8 cellular contexts compared by ENCODE assay signal in genomic region chr14:100246809-100247428, GRCh38. TPM values are rescaled to one million over a fixed set of nuclear protein-coding genes. Genes with fewer than 3 reads are reported as not detected.
DNase-seq lines count a peak whose midpoint lies in the region; ATAC-seq and TF ChIP-seq lines count a peak whose summit lies in the region.

No MANE protein-coding gene starts in this region.

- no peak overlapping the region for H3K4me3 Mint-ChIP-seq in activated CD8-positive, alpha-beta T cell treated with anti-CD3 and anti-CD28 coated beads for 36 hours

- peak; percentile 32 for ATAC-seq in activated CD8-positive, alpha-beta T cell treated with anti-CD3 and anti-CD28 coated beads for 36 hours
- ATAC-seq in heart right ventricle (peak; percentile 29 to 70 (median 57)), sciatic nerve (peak; percentile 35), HG02870 (IDR thresholded peaks at IDR 0.05; ENCODE audit: unreplicated experiment) (no peak)

- H3K36me3 ChIP-seq in heart right ventricle, result peaks cover 0 to 14% (median 0%) of the 10 kb centered on the region in 9 donors

- intact Hi-C loops in activated CD8-positive, alpha-beta T cell treated with anti-CD3 and anti-CD28 coated beads for 36 hours (cut with micrococcal nuclease), result no loop called here
- intact Hi-C loops in heart right ventricle (cut with DNase I), result loop anchor here in 3 of 10 donors (2.0 to 10.0 kb wide), 3 partner anchors 14 to 128 kb away; partner anchors contain the start of gene WDR25 (in 1 of the 3)
- intact Hi-C loops in sciatic nerve (cut with DNase I), result no loop called here

- no peak for DNase-seq in AG04449 (ENCODE audit: low read depth, low spot score)
- DNase-seq in GM12864 (ENCODE audit: low read depth), result no peak
- DNase-seq in NCI-H2171 (lab: John Stamatoyannopoulos, UW), result peak; percentile 66
- no peak for DNase-seq in activated CD8-positive, alpha-beta T cell treated with anti-CD3 and anti-CD28 coated beads for 36 hours
- DNase-seq in heart right ventricle, result no peak
- DNase-seq in sciatic nerve (ENCODE audit: low spot score), result no peak
- no peak for DNase-seq in SKM-1 treated with dmso at 0.1 percent for 144 hours (lab: John Stamatoyannopoulos, UW; ENCODE audit: unreplicated experiment)

- H3K27me3 ChIP-seq in heart right ventricle, result no peaks in the 10 kb centered on the region

- peak overlapping the region in 2 of 10 donors; percentile 1 to 9 for H3K27ac ChIP-seq in heart right ventricle

- H3K4me3 ChIP-seq in AG04449 (ENCODE audit: low read depth, low read length) (no peak overlapping the region), GM12864 (ENCODE audit: low read depth, low read length) (no peak overlapping the region), heart right ventricle (no peak overlapping the region)

- H3K36me3 Mint-ChIP-seq in activated CD8-positive, alpha-beta T cell treated with anti-CD3 and anti-CD28 coated beads for 36 hours (ENCODE audit: low read depth), result peaks cover 41% of the 10 kb centered on the region

- POLR2A ChIA-PET in AG04449 (lab: Yijun Ruan, JAX), result no interaction called here
- POLR2A ChIA-PET in activated CD8-positive, alpha-beta T cell treated with anti-CD3 and anti-CD28 coated beads for 36 hours (lab: Charles Lee), result interaction anchor here (0.6 to 0.9 kb wide), 3 partner anchors 11 to 103 kb away, joined by 3 to 4 read pairs (median 3); no protein-coding TSS in a partner anchor

- CTCF ChIA-PET in AG04449 (lab: Yijun Ruan, JAX), result interaction anchor here (0.6 to 2.6 kb wide), 16 partner anchors 10 to 136 kb away, joined by 3 to 11 read pairs (median 4); no protein-coding TSS in a partner anchor
- CTCF ChIA-PET in activated CD8-positive, alpha-beta T cell treated with anti-CD3 and anti-CD28 coated beads for 36 hours (lab: Charles Lee), result interaction anchor here (0.6 to 2.7 kb wide), 6 partner anchors 15 to 39 kb away, joined by 3 to 10 read pairs (median 4); no protein-coding TSS in a partner anchor

- H3K4me1 Mint-ChIP-seq in activated CD8-positive, alpha-beta T cell treated with anti-CD3 and anti-CD28 coated beads for 36 hours (ENCODE audit: low read depth), result peaks cover 71% of the 10 kb centered on the region

- H3K4me1 ChIP-seq in heart right ventricle, result peaks cover 18 to 97% (median 74%) of the 10 kb centered on the region in 9 donors

- WGBS in heart right ventricle, 2 donors, result 27 to 30% methylated on average over 3 of the region's 3 CpGs

- TF ChIP-seq CTCF in AG04449 (IDR thresholded peaks at IDR 0.05; ENCODE audit: insufficient read depth, low read length, missing control alignments) (peak; percentile 41), GM12864 (IDR thresholded peaks at IDR 0.05; ENCODE audit: low read depth, low read length, missing control alignments) (peak; percentile 38), heart right ventricle (IDR thresholded peaks at IDR 0.05) (peak; percentile 23 to 71 (median 60))
- TF ChIP-seq CTCF in activated CD8-positive, alpha-beta T cell treated with anti-CD3 and anti-CD28 coated beads for 36 hours (IDR thresholded peaks at IDR 0.05), result no peak

- H3K9me3 Mint-ChIP-seq in activated CD8-positive, alpha-beta T cell treated with anti-CD3 and anti-CD28 coated beads for 36 hours, result no peaks in the 10 kb centered on the region

- no peaks in the 10 kb centered on the region for H3K27me3 Mint-ChIP-seq in activated CD8-positive, alpha-beta T cell treated with anti-CD3 and anti-CD28 coated beads for 36 hours

- H3K9me3 ChIP-seq in heart right ventricle, result no peaks in the 10 kb centered on the region

- peak overlapping the region; percentile 78 for H3K27ac Mint-ChIP-seq in activated CD8-positive, alpha-beta T cell treated with anti-CD3 and anti-CD28 coated beads for 36 hours

RNA-seq across cellular contexts. Expression of gene YY1, which starts 8.0 kb away (rescaled TPM):
- 100 to 1,000 TPM; 105 TPM for total RNA-seq in activated CD8-positive, alpha-beta T cell treated with anti-CD3 and anti-CD28 coated beads for 36 hours
- total RNA-seq in heart right ventricle (10 to 100 TPM; 37.4 to 58.3 (median 48.6) TPM), sciatic nerve (59.9 TPM)
- polyA plus RNA-seq in heart right ventricle, result 10 to 100 TPM; 17.6 to 18.4 TPM

RNA-seq across cellular contexts. Expression of gene SLC25A29, which starts 59.3 kb away (rescaled TPM):
- total RNA-seq in activated CD8-positive, alpha-beta T cell treated with anti-CD3 and anti-CD28 coated beads for 36 hours, result 10 to 100 TPM; 23.6 to 24.7 TPM
- total RNA-seq in heart right ventricle (10 to 100 TPM; 11.0 to 25.3 (median 21.7) TPM), sciatic nerve (86.8 TPM)
- 10 to 100 TPM; 36.7 to 70.7 TPM for polyA plus RNA-seq in heart right ventricle
